In the genomic region with DNA sequence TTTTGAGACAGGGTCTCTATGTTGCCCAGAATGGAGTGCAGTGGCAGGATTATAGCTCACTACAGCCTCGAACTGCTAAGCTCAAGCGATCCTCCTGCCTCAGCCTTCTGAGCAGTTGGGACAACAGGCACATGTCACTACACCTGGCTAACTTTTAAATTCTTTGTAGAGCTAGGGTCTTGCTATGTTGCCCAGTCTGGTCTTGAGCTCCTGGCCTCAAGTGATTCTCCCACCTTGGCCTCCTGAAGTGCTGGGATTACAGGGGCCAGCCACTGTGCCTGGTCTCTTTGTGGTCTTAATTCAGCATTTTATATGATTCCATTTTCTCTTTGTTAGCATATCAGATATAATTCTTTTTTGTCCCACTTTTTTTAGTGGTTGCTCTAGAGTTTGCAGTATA, we compare ENCODE assay signal across 26 cellular contexts.
"Had no signal": no experiment of that assay in that cellular context is flagged by ENCODE, and none has a peak within 500 bp of the region (broad histone marks: within the 10 kb centered on the region; RNA-seq: fewer than 3 reads in every experiment).

No MANE protein-coding gene starts in this region.

- H3K27me3 ChIP-seq: brain microvascular endothelial cell, dorsolateral prefrontal cortex had no signal

- DNase-seq: activated B cell treated with CpG ODN at 0.5 μM for 24 hours; activated CD4-positive, alpha-beta memory T cell treated with anti-CD3 and anti-CD28 coated beads, Interleukin-2, amount 10 ng/mL, durations not matched to agents 7 days and 5 days; activated CD4-positive, alpha-beta T cell treated with anti-CD3 and anti-CD28 coated beads, Interleukin-2, amount 10 ng/mL, durations not matched to agents 7 days and 5 days; activated CD4-positive, alpha-beta T cell treated with anti-CD3 and anti-CD28 coated beads, Interleukin-2, amount 50 U/mL, for 4 hours; activated CD8-positive, alpha-beta memory T cell treated with anti-CD3 and anti-CD28 coated beads, Interleukin-2, amount 50 U/mL, for 48 hours; activated effector memory CD4-positive, alpha-beta T cell treated with Interleukin-2 at 50 U/mL for 16 hours; activated gamma-delta T cell treated with Interleukin-2 at 50 U/mL for 16 hours; activated naive CD4-positive, alpha-beta T cell treated with anti-CD3 and anti-CD28 coated beads, Interleukin-2, amount 50 U/mL, for 16 hours; activated naive CD4-positive, alpha-beta T cell treated with Interleukin-2 at 50 U/mL for 16 hours; activated T-cell treated with anti-CD3 and anti-CD28 coated beads for 4 hours; activated T-cell treated with anti-CD3 and anti-CD28 coated beads, Interleukin-2, amount 50 U/mL, for 24 hours; amniotic stem cell; anterior cingulate cortex; brain microvascular endothelial cell; dorsolateral prefrontal cortex; effector memory CD4-positive, alpha-beta T cell; endodermal cell; foreskin fibroblast; head of caudate nucleus; T-helper 2 cell had no signal

- ATAC-seq: activated CD4-positive, CD25-positive, alpha-beta regulatory T cell treated with anti-CD3 and anti-CD28 coated beads, Interleukin-2, amount 50 U/mL, for 24 hours; activated T-helper 17 cell treated with anti-CD3 and anti-CD28 coated beads, Interleukin-2, amount 50 U/mL, for 72 hours; esophagus mucosa had no signal

- H3K4me3 ChIP-seq: coronary artery, dorsolateral prefrontal cortex had no signal

- H3K27ac ChIP-seq: brain microvascular endothelial cell, coronary artery, dorsolateral prefrontal cortex had no signal

- FAIRE-seq: astrocyte, bronchial epithelial cell had no signal
